In genomic region chr7:73717991-73718405, GRCh38 we compare ENCODE assay signal across 8 cellular contexts. TPM values are rescaled to one million over a fixed set of nuclear protein-coding genes. Genes with fewer than 3 reads are reported as not detected.
DNase-seq lines count a peak whose midpoint lies in the region; ATAC-seq and TF ChIP-seq lines count a peak whose summit lies in the region.

No MANE protein-coding gene starts in this region.

- no peak for TF ChIP-seq RAD21 in IMR-90 (IDR thresholded peaks at IDR 0.05; ENCODE audit: low read length)

- no peak overlapping the region for H3K56ac ChIP-seq in IMR-90 (ENCODE audit: extremely low read depth, insufficient read depth, low read length)

- peak overlapping the region; percentile 62 for H3K4ac ChIP-seq in IMR-90 (ENCODE audit: low read depth, low read length)

- H2AFZ ChIP-seq in IMR-90 (replicated peaks; ENCODE audit: low read length, poor library complexity), result no peak overlapping the region

- POLR2A ChIA-PET in IMR-90 (lab: Charles Lee; ENCODE audit: unreplicated experiment), result no interaction called here

- peak overlapping the region; percentile 27 for H2BK5ac ChIP-seq in IMR-90 (ENCODE audit: low read depth, low read length, poor library complexity, severe bottlenecking)

- no peak overlapping the region for H3K14ac ChIP-seq in IMR-90 (replicated peaks; ENCODE audit: low read depth, low read length)

- H3K4me3 ChIP-seq in IMR-90 (ENCODE audit: insufficient read depth, low read depth, low read length), result no peak overlapping the region
- peak overlapping the region; percentile 58 to 97 (median 86) for H3K4me3 ChIP-seq in sigmoid colon

- DNase-seq in AG08396 (ENCODE audit: low spot score) (peak; percentile 79), IMR-90 (peak; percentile 93), dedifferentiated amniotic fluid mesenchymal stem cell (ENCODE audit: extremely low spot score) (peak; percentile 49), sigmoid colon (no peak), GM20000 (ENCODE audit: low spot score) (no peak), iPS-NIHi7 (ENCODE audit: extremely low spot score) (no peak)
- DNase-seq in activated CD4-positive, alpha-beta T cell treated with anti-CD3 and anti-CD28 coated beads for 24 hours (ENCODE audit: low read depth in 2 of 2), result peak; percentile 64 to 65

- 7% methylated on average over 2 of the region's 10 CpGs; no CpG with 5 or more reads in 1 of the 2 experiments for WGBS in IMR-90 (ENCODE audit: extremely low coverage in 2 of 2, insufficient read length in 1 of 2), 2 experiments
- WGBS in sigmoid colon, 2 donors, result 42 to 74% methylated on average over 10 of the region's 10 CpGs

- H3K27me3 ChIP-seq in IMR-90 (ENCODE audit: control insufficient read depth, insufficient read depth, low read length) (no peaks in the 10 kb centered on the region), sigmoid colon (no peaks in the 10 kb centered on the region)

- intact Hi-C loops in IMR-90 (cut with micrococcal nuclease), result loop anchor here (5.0 kb wide), 2 partner anchors 36 to 51 kb away; partner anchors contain the start of genes BUD23, DNAJC30 and VPS37D
- intact Hi-C loops in sigmoid colon (cut with DNase I), result loop anchor here (2.0 to 5.0 kb wide), 3 partner anchors 21 to 51 kb away; partner anchors contain the start of genes ABHD11, BUD23, DNAJC30 and VPS37D

- peak overlapping the region; percentile 69 for H2AK9ac ChIP-seq in IMR-90 (replicated peaks; ENCODE audit: low read depth, low read length, poor library complexity)

- H4K20me1 ChIP-seq in IMR-90 (ENCODE audit: insufficient read depth, low read length), result peaks cover 52% of the 10 kb centered on the region

- TF ChIP-seq CTCF in IMR-90 (conservative IDR thresholded peaks at IDR 0.05; ENCODE audit: low read depth, low read length) (no peak), sigmoid colon (IDR thresholded peaks at IDR 0.05) (no peak), GM20000 (IDR thresholded peaks at IDR 0.05; ENCODE audit: extremely low read depth, missing control alignments) (no peak)

- H3K27ac ChIP-seq in IMR-90 (ENCODE audit: insufficient read depth, low read length) (peak overlapping the region; percentile 47; the same call in 1 of the 2 replicates), sigmoid colon (peak overlapping the region; percentile 67 to 85 (median 76))

- H3K36me3 ChIP-seq in IMR-90 (ENCODE audit: control insufficient read depth, insufficient read depth, low read length), result peaks cover 2% of the 10 kb centered on the region; the same call in 1 of the 2 replicates
- H3K36me3 ChIP-seq in sigmoid colon, result no peaks in the 10 kb centered on the region

- TF ChIP-seq POLR2A in IMR-90 (IDR thresholded peaks at IDR 0.05; ENCODE audit: low read depth, low read length) (0 out of 2 replicates have a peak, but pooled peaks have one; percentile 40), sigmoid colon (IDR thresholded peaks at IDR 0.05) (no peak)

- peak; percentile 15 for ATAC-seq in IMR-90 (ENCODE audit: low read depth)
- ATAC-seq in GM18867 (IDR thresholded peaks at IDR 0.05; ENCODE audit: unreplicated experiment), result no peak

- H3K9me3 ChIP-seq in IMR-90 (ENCODE audit: control insufficient read depth, insufficient read depth, low read length) (no peaks in the 10 kb centered on the region), sigmoid colon (no peaks in the 10 kb centered on the region)

- H2BK120ac ChIP-seq in IMR-90 (ENCODE audit: low read depth, low read length), result peak overlapping the region; percentile 48; the same call in 1 of the 2 replicates

- no peak overlapping the region for H3K9ac ChIP-seq in IMR-90 (ENCODE audit: low read depth, low read length)

- CTCF ChIA-PET in IMR-90 (lab: Yijun Ruan, JAX), result interaction anchor here (1.0 to 1.3 kb wide), 3 partner anchors 17 to 111 kb away, joined by 3 read pairs; no protein-coding TSS in a partner anchor

- no peak overlapping the region for H2BK15ac ChIP-seq in IMR-90 (ENCODE audit: low read depth, low read length)

- no peak for TF ChIP-seq EP300 in sigmoid colon (IDR thresholded peaks at IDR 0.05)

- H3K4me2 ChIP-seq in IMR-90 (ENCODE audit: low read depth, low read length), result peak overlapping the region; percentile 55

- H2AK5ac ChIP-seq in IMR-90 (ENCODE audit: low read depth, low read length), result peak overlapping the region; percentile 95

- H3K23ac ChIP-seq in IMR-90 (ENCODE audit: low read depth, low read length), result peak overlapping the region; percentile 62; the same call in 1 of the 2 replicates

- no peak overlapping the region for H3K18ac ChIP-seq in IMR-90 (ENCODE audit: low read depth, low read length)

- in situ Hi-C loops in IMR-90 (cut with MboI; ENCODE audit: low sequenced_read_pairs), result no loop called here

- BruUV-seq in IMR-90 (replicated peaks; lab: Mats Ljungman, UMichigan), result no TSS peak

- peaks cover 18% of the 10 kb centered on the region for H3K9me1 ChIP-seq in IMR-90 (ENCODE audit: insufficient read depth, low read length)

- H4K8ac ChIP-seq in IMR-90 (ENCODE audit: low read depth in 2 of 2, low read length in 2 of 2), result no peak overlapping the region

- H2BK20ac ChIP-seq in IMR-90 (ENCODE audit: low read depth, low read length), result peak overlapping the region; percentile 7; the same call in 1 of the 2 replicates

- H4K5ac ChIP-seq in IMR-90 (ENCODE audit: low read depth, low read length), result no peak overlapping the region

- no peak overlapping the region for H4K91ac ChIP-seq in IMR-90 (ENCODE audit: insufficient read depth, low read depth, low read length)

- dilution Hi-C loops in IMR-90 (cut with HindIII; ENCODE audit: low sequenced_read_pairs, unreplicated experiment), result no loop called here

- H3K79me1 ChIP-seq in IMR-90 (ENCODE audit: low read depth in 1 of 2, low read length in 2 of 2), result peaks cover 8 to 51% of the 10 kb centered on the region in 2 experiments

- H3K4me1 ChIP-seq in IMR-90 (ENCODE audit: control insufficient read depth, insufficient read depth, low read length) (peaks cover 28% of the 10 kb centered on the region), sigmoid colon (peaks cover 0 to 60% (median 43%) of the 10 kb centered on the region in 4 donors)

TF ChIP-seq in IMR-90, 13 proteins besides CTCF, POLR2A, EP300 and RAD21 (continues in another document):
- TF ChIP-seq MXI1 (IDR thresholded peaks at IDR 0.05; ENCODE audit: borderline replicate concordance, low read depth, low read length) (no peak), MAFK (IDR thresholded peaks at IDR 0.05; ENCODE audit: low read depth, low read length) (peak; percentile 40), MAZ (IDR thresholded peaks at IDR 0.05; ENCODE audit: borderline replicate concordance, low read depth, low read length) (no peak), ELK1 (IDR thresholded peaks at IDR 0.05; ENCODE audit: borderline replicate concordance, low read depth, low read length) (no peak), USF2 (IDR thresholded peaks at IDR 0.05; ENCODE audit: low read depth, low read length) (no peak), FOS (IDR thresholded peaks at IDR 0.05; ENCODE audit: low read depth, low read length) (peak; percentile 85), BHLHE40 (IDR thresholded peaks at IDR 0.05; ENCODE audit: low read depth, low read length) (peak; percentile 38; the same call in 1 of the 2 replicates)

RNA-seq across cellular contexts. Expression of gene STX1A, which starts 1.5 kb away (rescaled TPM):
- total RNA-seq in IMR-90 (2012; rRNA removed), result 9.3 and 10.0 TPM in 2 replicates
- polyA plus RNA-seq in IMR-90 (2012; rRNA removed), result 22.0 and 22.6 TPM in 2 replicates
- 9.5 and 18.4 TPM in 2 replicates for polyA plus RNA-seq in IMR-90 (2012; cell fraction: cytosol; rRNA removed)
- 99.0 and 183 TPM in 2 replicates for polyA plus RNA-seq in IMR-90 (2012; cell fraction: nucleus; rRNA removed; ENCODE audit: low replicate concordance)
- total RNA-seq in sigmoid colon, result 10 to 100 TPM; 16.1 to 24.6 (median 19.8) TPM
- polyA plus RNA-seq in sigmoid colon, result 1 to 10 TPM; 1.8 to 5.7 (median 2.4) TPM

RNA-seq across cellular contexts. Expression of gene ABHD11, which starts 20.6 kb away (rescaled TPM):
- total RNA-seq in IMR-90 (2012; rRNA removed) (13.4 and 14.2 TPM in 2 replicates), sigmoid colon (10 to 100 TPM in 2 of 4 donors, 1 to 10 TPM in 2; 5.4 to 13.0 (median 9.2) TPM)
- polyA plus RNA-seq in IMR-90 (2012; rRNA removed) (19.9 and 22.6 TPM in 2 replicates), sigmoid colon (10 to 100 TPM; 79.3 to 91.3 (median 81.7) TPM)
- polyA plus RNA-seq in IMR-90 (2012; cell fraction: cytosol; rRNA removed), result 16.7 and 17.6 TPM in 2 replicates
- 7.5 and 18.0 TPM in 2 replicates for polyA plus RNA-seq in IMR-90 (2012; cell fraction: nucleus; rRNA removed; ENCODE audit: low replicate concordance)

RNA-seq across cellular contexts. Expression of gene BUD23, which starts 34.6 kb away (rescaled TPM):
- total RNA-seq in IMR-90 (2012; rRNA removed), result 35.7 and 40.8 TPM in 2 replicates
- polyA plus RNA-seq in IMR-90 (2012; rRNA removed), result 65.2 and 72.2 TPM in 2 replicates
- 58.5 and 82.9 TPM in 2 replicates for polyA plus RNA-seq in IMR-90 (2012; cell fraction: cytosol; rRNA removed)
- 42.2 and 57.7 TPM in 2 replicates for polyA plus RNA-seq in IMR-90 (2012; cell fraction: nucleus; rRNA removed; ENCODE audit: low replicate concordance)
- total RNA-seq in sigmoid colon, result 10 to 100 TPM; 36.8 to 42.4 (median 39.0) TPM
- 10 to 100 TPM; 34.2 to 86.8 (median 36.0) TPM for polyA plus RNA-seq in sigmoid colon

RNA-seq across cellular contexts. Expression of gene DNAJC30, which starts 34.7 kb away (rescaled TPM):
- total RNA-seq in IMR-90 (2012; rRNA removed) (1.6 and 1.7 TPM in 2 replicates), sigmoid colon (1 to 10 TPM; 3.3 to 7.6 (median 5.8) TPM)
- polyA plus RNA-seq in IMR-90 (2012; rRNA removed) (9.0 and 10.6 TPM in 2 replicates), sigmoid colon (1 to 10 TPM; 5.1 to 9.4 (median 6.6) TPM)
- polyA plus RNA-seq in IMR-90 (2012; cell fraction: cytosol; rRNA removed), result 14.3 and 19.4 TPM in 2 replicates
- polyA plus RNA-seq in IMR-90 (2012; cell fraction: nucleus; rRNA removed; ENCODE audit: low replicate concordance), result 4.8 and 8.4 TPM in 2 replicates

RNA-seq across cellular contexts. Expression of gene VPS37D, which starts 50.4 kb away (rescaled TPM):
- total RNA-seq in IMR-90 (2012; rRNA removed), result 2.3 and 2.8 TPM in 2 replicates
- 3.1 and 4.8 TPM in 2 replicates for polyA plus RNA-seq in IMR-90 (2012; rRNA removed)
- 4.4 and 4.9 TPM in 2 replicates for polyA plus RNA-seq in IMR-90 (2012; cell fraction: cytosol; rRNA removed)
- 2.2 and 3.8 TPM in 2 replicates for polyA plus RNA-seq in IMR-90 (2012; cell fraction: nucleus; rRNA removed; ENCODE audit: low replicate concordance)
- 1 to 10 TPM; 1.6 to 8.7 (median 4.4) TPM for total RNA-seq in sigmoid colon
- polyA plus RNA-seq in sigmoid colon, result 1 to 10 TPM in 1 of 3 donors, under 1 TPM in 1, not detected in 1; 0.60 to 1.0 TPM

Comparison
In these comparisons a context has a peak if more than half of its experiments do, and no peak if none do; other contexts are left out.
1. DNase-seq: peak in AG08396 (single experiment), IMR-90 (single experiment), activated CD4-positive, alpha-beta T cell treated with anti-CD3 and anti-CD28 coated beads for 24 hours (2 of 2) and dedifferentiated amniotic fluid mesenchymal stem cell (single experiment); none in sigmoid colon (single experiment), GM20000 (single experiment) and iPS-NIHi7 (single experiment).